Comparison of ENCODE assay signal across 10 cellular contexts in the genomic region with DNA sequence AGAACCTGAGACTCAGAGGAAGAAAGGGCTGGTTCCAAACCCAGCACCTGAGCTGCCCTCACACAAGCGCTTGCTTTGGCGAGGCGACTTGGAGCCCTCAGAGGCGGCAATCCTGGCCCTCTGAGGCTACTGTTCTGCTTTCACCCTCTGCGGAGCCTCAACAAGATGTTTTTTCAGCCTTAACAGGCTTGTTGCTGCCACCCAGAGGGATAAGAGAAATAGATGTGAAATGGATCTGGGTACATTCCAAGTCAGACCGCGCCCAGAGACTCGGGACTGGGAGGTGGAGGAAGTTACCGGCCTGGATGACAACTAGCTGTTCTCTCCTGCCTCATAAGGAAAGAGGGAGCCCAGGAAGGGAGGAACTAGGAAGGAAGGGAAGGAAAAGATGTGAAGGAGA.
DNase-seq lines count a peak whose midpoint lies in the region; ATAC-seq, FAIRE-seq and TF ChIP-seq lines count a peak whose summit lies in the region.
"Had no signal": no experiment of that assay in that cellular context is flagged by ENCODE, and none has a peak within 500 bp of the region (broad histone marks: within the 10 kb centered on the region; RNA-seq: fewer than 3 reads in every experiment).

No MANE protein-coding gene starts in this region.

- WGBS in lower leg skin, 2 donors, result 8 to 10% methylated on average over 9 of the region's 9 CpGs

- no peaks in the 10 kb centered on the region for H3K4me1 Mint-ChIP-seq in T-helper 2 cell treated with Interferon-gamma antibody and Interleukin-4, amounts not matched to agents 5 μg/mL and 100 μg/mL, for 36 hours (ENCODE audit: low read depth)

- no peaks in the 10 kb centered on the region for H3K27me3 Mint-ChIP-seq in T-helper 2 cell treated with Interferon-gamma antibody and Interleukin-4, amounts not matched to agents 5 μg/mL and 100 μg/mL, for 36 hours (ENCODE audit: low read depth)

- H3K4me3 ChIP-seq in lower leg skin (ENCODE audit: low read depth, poor library complexity, severe bottlenecking), result no peak overlapping the region

- no peak for TF ChIP-seq CTCF in lower leg skin (IDR thresholded peaks at IDR 0.05)

- no peak for TF ChIP-seq POLR2A in lower leg skin (IDR thresholded peaks at IDR 0.05)

- ATAC-seq in HG02623 (IDR thresholded peaks at IDR 0.05; ENCODE audit: unreplicated experiment), result no peak

- no peak overlapping the region for H3K27ac Mint-ChIP-seq in T-helper 2 cell treated with Interferon-gamma antibody and Interleukin-4, amounts not matched to agents 5 μg/mL and 100 μg/mL, for 36 hours

- no peaks in the 10 kb centered on the region for H3K36me3 Mint-ChIP-seq in T-helper 2 cell treated with Interferon-gamma antibody and Interleukin-4, amounts not matched to agents 5 μg/mL and 100 μg/mL, for 36 hours (ENCODE audit: low read depth)

- no peak for FAIRE-seq in urothelium cell line (lab: Jason Lieb, UNC)

- no peaks in the 10 kb centered on the region for H3K9me3 Mint-ChIP-seq in T-helper 2 cell treated with Interferon-gamma antibody and Interleukin-4, amounts not matched to agents 5 μg/mL and 100 μg/mL, for 36 hours

- DNase-seq in NCI-H2171 treated with DMSO at 0.1 percent for 48 hours (lab: John Stamatoyannopoulos, UW) (peak; percentile 13), NCI-H2171 (lab: John Stamatoyannopoulos, UW) (no peak), cerebellar cortex (ENCODE audit: low spot score) (peak; percentile 92), lower leg skin (ENCODE audit: low spot score in 2 of 2) (peak; percentile 77 to 91), urothelium cell line (ENCODE audit: low spot score) (peak; percentile 11)
- no peak for DNase-seq in T-helper 2 cell treated with Interferon-gamma antibody and Interleukin-4, amounts not matched to agents 5 μg/mL and 100 μg/mL, for 36 hours (ENCODE audit: low spot score)
- DNase-seq in central memory CD4-positive, alpha-beta T cell, result no peak
- DNase-seq: AML-193; effector CD4-positive, alpha-beta T cell had no signal

- H3K4me3 Mint-ChIP-seq in T-helper 2 cell treated with Interferon-gamma antibody and Interleukin-4, amounts not matched to agents 5 μg/mL and 100 μg/mL, for 36 hours, result no peak overlapping the region

- intact Hi-C loops in lower leg skin (cut with DNase I; ENCODE audit: low total_unique reads), result no loop called here

Comparison
In these comparisons a context has a peak if more than half of its experiments do, and no peak if none do; other contexts are left out.
1. DNase-seq: peak in NCI-H2171 treated with DMSO at 0.1 percent for 48 hours (single experiment), cerebellar cortex (single experiment), lower leg skin (2 of 2) and urothelium cell line (single experiment); none in NCI-H2171 (single experiment), T-helper 2 cell treated with Interferon-gamma antibody and Interleukin-4, amounts not matched to agents 5 μg/mL and 100 μg/mL, for 36 hours (single experiment) and central memory CD4-positive, alpha-beta T cell (single experiment).